In genomic region chr20:34704177-34705007, GRCh38 we compare ENCODE assay signal across 1 cellular context.
TF ChIP-seq lines count a peak whose summit lies in the region.

Gene TP53INP2 (plus strand): TSS chr20:34704344. CDS start chr20:34708740, 4,396 bp downstream.

TF ChIP-seq in HepG2, 621 proteins besides CTCF, POLR2A, EP300 and RAD21 (continued from another document and continues in another):
- TF ChIP-seq, protein P1, sequence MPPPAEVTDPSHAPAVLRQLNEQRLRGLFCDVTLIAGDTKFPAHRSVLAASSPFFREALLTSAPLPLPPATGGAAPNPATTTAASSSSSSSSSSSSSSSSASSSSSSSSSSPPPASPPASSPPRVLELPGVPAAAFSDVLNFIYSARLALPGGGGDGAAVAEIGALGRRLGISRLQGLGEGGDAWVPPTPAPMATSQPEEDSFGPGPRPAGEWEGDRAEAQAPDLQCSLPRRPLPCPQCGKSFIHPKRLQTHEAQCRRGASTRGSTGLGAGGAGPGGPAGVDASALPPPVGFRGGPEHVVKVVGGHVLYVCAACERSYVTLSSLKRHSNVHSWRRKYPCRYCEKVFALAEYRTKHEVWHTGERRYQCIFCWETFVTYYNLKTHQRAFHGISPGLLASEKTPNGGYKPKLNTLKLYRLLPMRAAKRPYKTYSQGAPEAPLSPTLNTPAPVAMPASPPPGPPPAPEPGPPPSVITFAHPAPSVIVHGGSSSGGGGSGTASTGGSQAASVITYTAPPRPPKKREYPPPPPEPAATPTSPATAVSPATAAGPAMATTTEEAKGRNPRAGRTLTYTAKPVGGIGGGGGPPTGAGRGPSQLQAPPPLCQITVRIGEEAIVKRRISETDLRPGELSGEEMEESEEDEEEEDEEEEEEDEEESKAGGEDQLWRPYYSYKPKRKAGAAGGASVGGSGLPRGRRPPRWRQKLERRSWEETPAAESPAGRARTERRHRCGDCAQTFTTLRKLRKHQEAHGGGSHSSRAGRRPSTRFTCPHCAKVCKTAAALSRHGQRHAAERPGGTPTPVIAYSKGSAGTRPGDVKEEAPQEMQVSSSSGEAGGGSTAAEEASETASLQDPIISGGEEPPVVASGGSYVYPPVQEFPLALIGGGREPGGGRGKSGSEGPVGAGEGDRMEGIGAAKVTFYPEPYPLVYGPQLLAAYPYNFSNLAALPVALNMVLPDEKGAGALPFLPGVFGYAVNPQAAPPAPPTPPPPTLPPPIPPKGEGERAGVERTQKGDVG (CRISPR knock-in tag; IDR thresholded peaks at IDR 0.05; ENCODE audit: borderline replicate concordance): peak; percentile 84
- TF ChIP-seq ZBTB1 (CRISPR knock-in tag; IDR thresholded peaks at IDR 0.05; ENCODE audit: borderline replicate concordance) (no peak), RARG (CRISPR knock-in tag; IDR thresholded peaks at IDR 0.05; ENCODE audit: low read depth) (no peak), ZNF333 (CRISPR knock-in tag; IDR thresholded peaks at IDR 0.05; ENCODE audit: borderline replicate concordance) (0 out of 2 replicates have a peak, but pooled peaks have one; percentile 41), SIN3A (IDR thresholded peaks at IDR 0.05; ENCODE audit: borderline replicate concordance, low read depth, low read length) (peak; percentile 94; the same call in 1 of the 2 replicates), RFX3 (CRISPR knock-in tag; IDR thresholded peaks at IDR 0.05) (no peak), NR2C2 (CRISPR knock-in tag; IDR thresholded peaks at IDR 0.05; ENCODE audit: borderline replicate concordance) (peak; percentile 80), ZSCAN30 (CRISPR knock-in tag; IDR thresholded peaks at IDR 0.05) (no peak), ZZZ3 (CRISPR knock-in tag; IDR thresholded peaks at IDR 0.05; ENCODE audit: borderline replicate concordance) (no peak; the same call in 1 of the 2 replicates), MAF1 (CRISPR knock-in tag; IDR thresholded peaks at IDR 0.05; ENCODE audit: borderline replicate concordance) (no peak), ZNF839 (CRISPR knock-in tag; IDR thresholded peaks at IDR 0.05; ENCODE audit: borderline replicate concordance) (peak; percentile 40; the same call in 1 of the 2 replicates), THRA (CRISPR knock-in tag; IDR thresholded peaks at IDR 0.05; ENCODE audit: borderline replicate concordance) (peak; percentile 100), ZNF138 (CRISPR knock-in tag; IDR thresholded peaks at IDR 0.05; ENCODE audit: low read depth) (0 out of 2 replicates have a peak, but pooled peaks have one; percentile 27), CBX2 (IDR thresholded peaks at IDR 0.05; ENCODE audit: low read depth, low read length) (no peak), CBX2 (CRISPR knock-in tag; IDR thresholded peaks at IDR 0.05; ENCODE audit: low read depth) (no peak), ZNF230 (CRISPR knock-in tag; IDR thresholded peaks at IDR 0.05) (peak; percentile 34; the same call in 1 of the 2 replicates), MATR3 (CRISPR knock-in tag; IDR thresholded peaks at IDR 0.05) (no peak), RORA (CRISPR knock-in tag; IDR thresholded peaks at IDR 0.05) (no peak), ZNF354B (CRISPR knock-in tag; IDR thresholded peaks at IDR 0.05) (0 out of 2 replicates have a peak, but pooled peaks have one; percentile 74), TOE1 (CRISPR knock-in tag; IDR thresholded peaks at IDR 0.05) (0 out of 2 replicates have a peak, but pooled peaks have one; percentile 7), HOMEZ (CRISPR knock-in tag; IDR thresholded peaks at IDR 0.05; ENCODE audit: low read depth) (no peak), YEATS4 (CRISPR knock-in tag; IDR thresholded peaks at IDR 0.05; ENCODE audit: borderline replicate concordance) (peak; percentile 77), NCOA5 (CRISPR knock-in tag; IDR thresholded peaks at IDR 0.05) (no peak), POLR2AphosphoS2 (IDR thresholded peaks at IDR 0.05; ENCODE audit: low read depth, low read length) (peak; percentile 84; the same call in 1 of the 2 replicates), MLLT10 (CRISPR knock-in tag; IDR thresholded peaks at IDR 0.05) (no peak), PHF21A (CRISPR knock-in tag; IDR thresholded peaks at IDR 0.05) (peak; percentile 83), ETV6 (CRISPR knock-in tag; conservative IDR thresholded peaks at IDR 0.05) (no peak), ETV5 (CRISPR knock-in tag; IDR thresholded peaks at IDR 0.05; ENCODE audit: borderline replicate concordance) (peak; percentile 58; the same call in 1 of the 2 replicates), ZNF672 (CRISPR knock-in tag; IDR thresholded peaks at IDR 0.05) (no peak), ZNF747 (CRISPR knock-in tag; IDR thresholded peaks at IDR 0.05; ENCODE audit: borderline replicate concordance) (no peak; the same call in 1 of the 2 replicates), ZNF281 (CRISPR knock-in tag; IDR thresholded peaks at IDR 0.05; ENCODE audit: borderline replicate concordance) (0 out of 2 replicates have a peak, but pooled peaks have one; percentile 26), ZNF883 (CRISPR knock-in tag; IDR thresholded peaks at IDR 0.05; ENCODE audit: not compliant biosample characterization) (peak; percentile 51)
- TF ChIP-seq, protein P2, sequence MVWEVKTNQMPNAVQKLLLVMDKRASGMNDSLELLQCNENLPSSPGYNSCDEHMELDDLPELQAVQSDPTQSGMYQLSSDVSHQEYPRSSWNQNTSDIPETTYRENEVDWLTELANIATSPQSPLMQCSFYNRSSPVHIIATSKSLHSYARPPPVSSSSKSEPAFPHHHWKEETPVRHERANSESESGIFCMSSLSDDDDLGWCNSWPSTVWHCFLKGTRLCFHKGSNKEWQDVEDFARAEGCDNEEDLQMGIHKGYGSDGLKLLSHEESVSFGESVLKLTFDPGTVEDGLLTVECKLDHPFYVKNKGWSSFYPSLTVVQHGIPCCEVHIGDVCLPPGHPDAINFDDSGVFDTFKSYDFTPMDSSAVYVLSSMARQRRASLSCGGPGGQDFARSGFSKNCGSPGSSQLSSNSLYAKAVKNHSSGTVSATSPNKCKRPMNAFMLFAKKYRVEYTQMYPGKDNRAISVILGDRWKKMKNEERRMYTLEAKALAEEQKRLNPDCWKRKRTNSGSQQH (CRISPR knock-in tag; IDR thresholded peaks at IDR 0.05; ENCODE audit: low read depth): no peak; the same call in 1 of the 2 replicates
- TF ChIP-seq, protein P3, sequence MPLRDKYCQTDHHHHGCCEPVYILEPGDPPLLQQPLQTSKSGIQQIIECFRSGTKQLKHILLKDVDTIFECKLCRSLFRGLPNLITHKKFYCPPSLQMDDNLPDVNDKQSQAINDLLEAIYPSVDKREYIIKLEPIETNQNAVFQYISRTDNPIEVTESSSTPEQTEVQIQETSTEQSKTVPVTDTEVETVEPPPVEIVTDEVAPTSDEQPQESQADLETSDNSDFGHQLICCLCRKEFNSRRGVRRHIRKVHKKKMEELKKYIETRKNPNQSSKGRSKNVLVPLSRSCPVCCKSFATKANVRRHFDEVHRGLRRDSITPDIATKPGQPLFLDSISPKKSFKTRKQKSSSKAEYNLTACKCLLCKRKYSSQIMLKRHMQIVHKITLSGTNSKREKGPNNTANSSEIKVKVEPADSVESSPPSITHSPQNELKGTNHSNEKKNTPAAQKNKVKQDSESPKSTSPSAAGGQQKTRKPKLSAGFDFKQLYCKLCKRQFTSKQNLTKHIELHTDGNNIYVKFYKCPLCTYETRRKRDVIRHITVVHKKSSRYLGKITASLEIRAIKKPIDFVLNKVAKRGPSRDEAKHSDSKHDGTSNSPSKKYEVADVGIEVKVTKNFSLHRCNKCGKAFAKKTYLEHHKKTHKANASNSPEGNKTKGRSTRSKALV (CRISPR knock-in tag; IDR thresholded peaks at IDR 0.05): no peak
- TF ChIP-seq, protein P4, sequence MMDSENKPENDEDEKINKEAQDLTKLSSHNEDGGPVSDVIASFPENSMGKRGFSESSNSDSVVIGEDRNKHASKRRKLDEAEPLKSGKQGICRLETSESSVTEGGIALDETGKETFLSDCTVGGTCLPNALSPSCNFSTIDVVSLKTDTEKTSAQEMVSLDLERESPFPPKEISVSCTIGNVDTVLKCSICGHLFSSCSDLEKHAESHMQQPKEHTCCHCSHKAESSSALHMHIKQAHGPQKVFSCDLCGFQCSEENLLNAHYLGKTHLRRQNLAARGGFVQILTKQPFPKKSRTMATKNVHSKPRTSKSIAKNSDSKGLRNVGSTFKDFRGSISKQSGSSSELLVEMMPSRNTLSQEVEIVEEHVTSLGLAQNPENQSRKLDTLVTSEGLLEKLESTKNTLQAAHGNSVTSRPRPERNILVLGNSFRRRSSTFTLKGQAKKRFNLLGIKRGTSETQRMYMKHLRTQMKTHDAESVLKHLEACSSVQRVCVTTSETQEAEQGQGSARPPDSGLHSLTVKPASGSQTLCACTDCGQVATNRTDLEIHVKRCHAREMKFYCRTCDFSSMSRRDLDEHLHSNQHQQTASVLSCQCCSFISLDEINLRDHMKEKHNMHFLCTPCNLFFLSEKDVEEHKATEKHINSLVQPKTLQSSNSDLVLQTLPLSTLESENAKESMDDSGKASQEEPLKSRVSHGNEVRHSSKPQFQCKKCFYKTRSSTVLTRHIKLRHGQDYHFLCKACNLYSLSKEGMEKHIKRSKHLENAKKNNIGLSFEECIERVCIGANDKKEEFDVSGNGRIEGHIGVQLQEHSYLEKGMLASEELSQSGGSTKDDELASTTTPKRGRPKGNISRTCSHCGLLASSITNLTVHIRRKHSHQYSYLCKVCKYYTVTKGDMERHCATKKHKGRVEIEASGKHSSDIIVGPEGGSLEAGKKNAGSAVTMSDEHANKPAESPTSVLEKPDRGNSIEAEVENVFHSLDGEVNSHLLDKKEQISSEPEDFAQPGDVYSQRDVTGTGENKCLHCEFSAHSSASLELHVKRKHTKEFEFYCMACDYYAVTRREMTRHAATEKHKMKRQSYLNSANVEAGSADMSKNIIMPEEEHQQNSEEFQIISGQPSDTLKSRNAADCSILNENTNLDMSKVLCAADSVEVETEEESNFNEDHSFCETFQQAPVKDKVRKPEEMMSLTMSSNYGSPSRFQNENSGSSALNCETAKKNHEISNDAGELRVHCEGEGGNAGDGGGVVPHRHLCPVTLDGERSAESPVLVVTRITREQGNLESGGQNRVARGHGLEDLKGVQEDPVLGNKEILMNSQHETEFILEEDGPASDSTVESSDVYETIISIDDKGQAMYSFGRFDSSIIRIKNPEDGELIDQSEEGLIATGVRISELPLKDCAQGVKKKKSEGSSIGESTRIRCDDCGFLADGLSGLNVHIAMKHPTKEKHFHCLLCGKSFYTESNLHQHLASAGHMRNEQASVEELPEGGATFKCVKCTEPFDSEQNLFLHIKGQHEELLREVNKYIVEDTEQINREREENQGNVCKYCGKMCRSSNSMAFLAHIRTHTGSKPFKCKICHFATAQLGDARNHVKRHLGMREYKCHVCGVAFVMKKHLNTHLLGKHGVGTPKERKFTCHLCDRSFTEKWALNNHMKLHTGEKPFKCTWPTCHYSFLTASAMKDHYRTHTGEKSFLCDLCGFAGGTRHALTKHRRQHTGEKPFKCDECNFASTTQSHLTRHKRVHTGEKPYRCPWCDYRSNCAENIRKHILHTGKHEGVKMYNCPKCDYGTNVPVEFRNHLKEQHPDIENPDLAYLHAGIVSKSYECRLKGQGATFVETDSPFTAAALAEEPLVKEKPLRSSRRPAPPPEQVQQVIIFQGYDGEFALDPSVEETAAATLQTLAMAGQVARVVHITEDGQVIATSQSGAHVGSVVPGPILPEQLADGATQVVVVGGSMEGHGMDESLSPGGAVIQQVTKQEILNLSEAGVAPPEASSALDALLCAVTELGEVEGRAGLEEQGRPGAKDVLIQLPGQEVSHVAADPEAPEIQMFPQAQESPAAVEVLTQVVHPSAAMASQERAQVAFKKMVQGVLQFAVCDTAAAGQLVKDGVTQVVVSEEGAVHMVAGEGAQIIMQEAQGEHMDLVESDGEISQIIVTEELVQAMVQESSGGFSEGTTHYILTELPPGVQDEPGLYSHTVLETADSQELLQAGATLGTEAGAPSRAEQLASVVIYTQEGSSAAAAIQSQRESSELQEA (CRISPR knock-in tag; IDR thresholded peaks at IDR 0.05; ENCODE audit: not compliant biosample characterization): peak; percentile 93
